Comparison of ENCODE assay signal across 29 cellular contexts in genomic region chr3:29950232-29950631, GRCh38.
DNase-seq lines count a peak whose midpoint lies in the region; ATAC-seq, FAIRE-seq and TF ChIP-seq lines count a peak whose summit lies in the region.
"Had no signal": no experiment of that assay in that cellular context is flagged by ENCODE, and none has a peak within 500 bp of the region (broad histone marks: within the 10 kb centered on the region; RNA-seq: fewer than 3 reads in every experiment).

No MANE protein-coding gene starts in this region.

- no peak overlapping the region for H3K18ac ChIP-seq in H1 (ENCODE audit: extremely low read depth, low read length)

- no peak overlapping the region for H4K5ac ChIP-seq in H1 (ENCODE audit: insufficient read length, low read depth, low read length)

- intact Hi-C loops in left ventricle myocardium superior (cut with micrococcal nuclease) (no loop called here), cardiac septum (cut with DNase I) (no loop called here), mucosa of descending colon (cut with DNase I, micrococcal nuclease) (no loop called here)

- H3K36me3 ChIP-seq in H1 (ENCODE audit: control insufficient read depth in 2 of 4, insufficient read depth in 4 of 4, low read length in 3 of 4) (no peaks in the 10 kb centered on the region), mucosa of descending colon (ENCODE audit: low read depth) (no peaks in the 10 kb centered on the region)
- H3K36me3 ChIP-seq: gastroesophageal sphincter had no signal

- CTCF ChIA-PET in H1 (lab: Charles Lee; ENCODE audit: partially characterized antibody), result no interaction called here

- no peaks in the 10 kb centered on the region for H3K23me2 ChIP-seq in H1 (ENCODE audit: low read depth, low read length)

- H3K9ac ChIP-seq in H1 (replicated peaks in 1 of 4; ENCODE audit: extremely low read depth in 1 of 4, low read depth in 3 of 4, low read length in 3 of 4), result no peak overlapping the region

- H2AK5ac ChIP-seq in H1 (ENCODE audit: low read depth, low read length), result no peak overlapping the region

- H2BK5ac ChIP-seq in H1 (ENCODE audit: low read depth, low read length), result no peak overlapping the region

- ATAC-seq in left ventricle myocardium superior (peak; percentile 14), HG02571 (IDR thresholded peaks at IDR 0.05; ENCODE audit: unreplicated experiment) (no peak), mucosa of descending colon (no peak)
- ATAC-seq: gastroesophageal sphincter; left colon; Panc1; stimulated activated naive CD8-positive, alpha-beta T cell treated with anti-CD3 and anti-CD28 coated beads, Interleukin-15, amount 100 ng/mL, for 72 hours; WTC11 had no signal

- no peaks in the 10 kb centered on the region for H4K20me1 ChIP-seq in H1 (replicated peaks in 1 of 2; ENCODE audit: control insufficient read depth in 1 of 2, insufficient read depth in 2 of 2, low read length in 2 of 2)

- H4K8ac ChIP-seq in H1 (ENCODE audit: extremely low read depth, insufficient read depth, low read length), result no peak overlapping the region

- DNase-seq in left ventricle myocardium superior, result no peak
- no peak for DNase-seq in cardiac septum (ENCODE audit: low spot score)
- peak; percentile 9 for DNase-seq in NCI-H2227 treated with DMSO at 0.1 percent for 48 hours (lab: John Stamatoyannopoulos, UW)
- DNase-seq in H1 (ENCODE audit: low read depth in 1 of 2, low spot score in 2 of 2), result no peak
- no peak for DNase-seq in urothelium cell line (ENCODE audit: low spot score)
- DNase-seq in mucosa of descending colon, result no peak
- DNase-seq in NCI-H748 treated with DMSO at 0.1 percent for 48 hours (lab: John Stamatoyannopoulos, UW), result no peak
- DNase-seq: activated CD4-positive, alpha-beta T cell treated with anti-CD3 and anti-CD28 coated beads, Interleukin-2, amount 50 U/mL, for 1 hour; activated effector memory CD4-positive, alpha-beta T cell treated with anti-CD3 and anti-CD28 coated beads, Interleukin-2, amount 50 U/mL, for 16 hours; activated naive CD8-positive, alpha-beta T cell treated with anti-CD3 and anti-CD28 coated beads for 36 hours; activated T-cell treated with anti-CD3 and anti-CD28 coated beads, Interleukin-2, amount 50 U/mL, for 24 hours; CD4-positive, alpha-beta memory T cell; immature natural killer cell; left colon; NCI-H1105; NCI-H187; NCI-H526; SHP77 treated with DMSO at 0.1 percent for 48 hours; stimulated activated CD8-positive, alpha-beta memory T cell treated with anti-CD3 and anti-CD28 coated beads, Interleukin-4, amount 100 ng/mL, for 48 hours; stimulated activated naive CD8-positive, alpha-beta T cell treated with anti-CD3 and anti-CD28 coated beads, Interleukin-15, amount 100 ng/mL, for 72 hours; SW 1271; T-helper 9 cell had no signal

- no peak overlapping the region for H2BK12ac ChIP-seq in H1 (ENCODE audit: low read depth, low read length)

- TF ChIP-seq POLR2A in H1 (IDR thresholded peaks at IDR 0.05; ENCODE audit: control extremely low read depth in 1 of 2, low read depth in 2 of 2, low read length in 2 of 2), result no peak

- no peaks in the 10 kb centered on the region for H3K79me2 ChIP-seq in H1 (ENCODE audit: control insufficient read depth in 1 of 2, insufficient read depth in 2 of 2, low read length in 2 of 2)

- no peak overlapping the region for H3K23ac ChIP-seq in H1 (ENCODE audit: insufficient read length)

- H3K79me1 ChIP-seq in H1 (ENCODE audit: low read depth, low read length), result no peaks in the 10 kb centered on the region

- H4K91ac ChIP-seq in H1 (replicated peaks; ENCODE audit: insufficient read length, low read length), result no peak overlapping the region

- H2BK15ac ChIP-seq in H1 (ENCODE audit: low read length), result no peak overlapping the region

- 85% methylated on average over 6 of the region's 6 CpGs; no CpG with 5 or more reads in 1 of the 2 experiments for WGBS in H1 (ENCODE audit: extremely low coverage in 1 of 2, insufficient coverage in 1 of 2, insufficient read length in 1 of 2, insufficient replicate concordance in 2 of 2, low coverage in 1 of 2, low lambda C conversion rate in 2 of 2, missing lambda C conversion rate in 1 of 2), 2 experiments

- H2BK120ac ChIP-seq in H1 (replicated peaks; ENCODE audit: low read depth, low read length), result no peak overlapping the region

- H3K14ac ChIP-seq in H1 (ENCODE audit: insufficient read length), result no peak overlapping the region

- TF ChIP-seq RAD21 in H1 (IDR thresholded peaks at IDR 0.05 in 1 of 2, conservative IDR thresholded peaks at IDR 0.05 in 1 of 2; ENCODE audit: low read depth in 2 of 2, low read length in 2 of 2), result no peak

- TF ChIP-seq CTCF in H1 (IDR thresholded peaks at IDR 0.05; ENCODE audit: control extremely low read depth in 1 of 3, insufficient read depth in 1 of 3, low read depth in 1 of 3, low read length in 3 of 3) (no peak), mucosa of descending colon (IDR thresholded peaks at IDR 0.05) (no peak)

- 0 out of 2 replicates have a peak overlapping the region, but pooled peaks have one; percentile 73 for H2AFZ ChIP-seq in H1 (ENCODE audit: low read length)

- H3K4me3 ChIP-seq in H1 (ENCODE audit: extremely low read depth in 1 of 4, insufficient read depth in 2 of 4, low read depth in 3 of 4, low read length in 4 of 4) (no peak overlapping the region), mucosa of descending colon (no peak overlapping the region)
- H3K4me3 ChIP-seq: gastroesophageal sphincter had no signal

- H2BK20ac ChIP-seq in H1 (ENCODE audit: low read length), result no peak overlapping the region

- TF ChIP-seq EP300 in H1 (IDR thresholded peaks at IDR 0.05; ENCODE audit: borderline replicate concordance in 1 of 2, low read depth in 2 of 2, low read length in 2 of 2), result no peak

- POLR2A ChIA-PET in H1 (lab: Charles Lee; ENCODE audit: partially characterized antibody), result no interaction called here

- FAIRE-seq in H1 (lab: Jason Lieb, UNC), result no peak
- FAIRE-seq in urothelium cell line (lab: Jason Lieb, UNC), result peak; percentile 9
- FAIRE-seq: A204.1, colon, endothelial cell of umbilical vein had no signal

- H3K9me3 ChIP-seq in H1 (ENCODE audit: insufficient read depth in 2 of 2, low read depth in 1 of 2, low read length in 1 of 2) (no peaks in the 10 kb centered on the region), mucosa of descending colon (no peaks in the 10 kb centered on the region)
- H3K9me3 ChIP-seq: gastroesophageal sphincter had no signal

- H3K27me3 ChIP-seq in H1 (replicated peaks in 1 of 4; ENCODE audit: control insufficient read depth in 3 of 4, extremely low read depth in 1 of 4, insufficient read depth in 3 of 4, low read length in 3 of 4), result no peaks in the 10 kb centered on the region
- H3K27me3 ChIP-seq: gastroesophageal sphincter had no signal

- H3K4me2 ChIP-seq in H1 (ENCODE audit: insufficient read depth in 1 of 2, low read depth in 2 of 2, low read length in 2 of 2), result no peak overlapping the region

- H3K27ac ChIP-seq in H1 (ENCODE audit: low read depth, low read length), result no peak overlapping the region
- H3K27ac ChIP-seq: gastroesophageal sphincter had no signal

- H3K4me1 ChIP-seq in H1 (replicated peaks in 1 of 4; ENCODE audit: control insufficient read depth in 3 of 4, insufficient read depth in 4 of 4, low read length in 3 of 4), result no peaks in the 10 kb centered on the region
- no peaks in the 10 kb centered on the region for H3K4me1 ChIP-seq in mucosa of descending colon (ENCODE audit: low read depth)

- H3K4ac ChIP-seq in H1 (replicated peaks; ENCODE audit: insufficient read length, low read depth, low read length), result no peak overlapping the region

- no peak overlapping the region for H3K56ac ChIP-seq in H1 (replicated peaks; ENCODE audit: insufficient read length, low read depth, low read length)

TF ChIP-seq in H1, 55 proteins besides CTCF, POLR2A, EP300 and RAD21:
- no peak for TF ChIP-seq BRCA1 (IDR thresholded peaks at IDR 0.05; ENCODE audit: low read depth, low read length)
